27 cellular contexts compared by ENCODE assay signal in genomic region chr16:75206749-75207451, GRCh38. TPM values are rescaled to one million over a fixed set of nuclear protein-coding genes. Genes with fewer than 3 reads are reported as not detected.
A peak's percentile ranks its signal among the peaks of the same experiment; 100 is the strongest.
DNase-seq lines count a peak whose midpoint lies in the region; ATAC-seq and TF ChIP-seq lines count a peak whose summit lies in the region.
"Had no signal": no experiment of that assay in that cellular context is flagged by ENCODE, and none has a peak within 500 bp of the region (broad histone marks: within the 10 kb centered on the region; RNA-seq: fewer than 3 reads in every experiment).

Gene CTRB2 (minus strand): TSS chr16:75207161. CDS start chr16:75207141, 20 bp downstream.

- no peak within 1 kb of the TSS for H3K9ac ChIP-seq in trophoblast cell (ENCODE audit: low read length)

- H2BK5ac ChIP-seq in trophoblast cell (ENCODE audit: low read depth, low read length, poor library complexity) = no peak within 1 kb of the TSS

- no peak within 1 kb of the TSS for H3K18ac ChIP-seq in trophoblast cell (ENCODE audit: low read length)

- H3K4me2 ChIP-seq in trophoblast cell (ENCODE audit: low read length) = no peak within 1 kb of the TSS
- H3K4me2 ChIP-seq: PC-9 had no signal

- H4K91ac ChIP-seq in trophoblast cell (ENCODE audit: low read depth, low read length) = no peak within 1 kb of the TSS

- H4K12ac ChIP-seq in trophoblast cell (ENCODE audit: low read depth, low read length) = peak within 1 kb of the TSS; percentile 66

- H3K27me3 ChIP-seq in trophoblast cell (ENCODE audit: insufficient read depth, low read length) (no peaks in the 10 kb centered on the region), stomach (peaks cover 0 to 9% (median 0%) of the 10 kb centered on the region in 3 donors)
- H3K27me3 ChIP-seq: heart left ventricle had no signal

- H3K4me3 ChIP-seq in trophoblast cell (ENCODE audit: low read depth, low read length) = no peak within 1 kb of the TSS
- no peak within 1 kb of the TSS for H3K4me3 ChIP-seq in stomach
- H3K4me3 ChIP-seq: heart left ventricle, PC-9 had no signal

- H2AK5ac ChIP-seq in trophoblast cell (ENCODE audit: low read length) = peak within 1 kb of the TSS; percentile 55

- H3K4me1 ChIP-seq in trophoblast cell (ENCODE audit: control insufficient read depth in 1 of 2, insufficient read depth in 2 of 2, low read length in 2 of 2) (no peaks in the 10 kb centered on the region), stomach (no peaks in the 10 kb centered on the region)
- H3K4me1 ChIP-seq: heart left ventricle had no signal

- H3K14ac ChIP-seq in trophoblast cell (ENCODE audit: low read length) = no peak within 1 kb of the TSS

- H2BK12ac ChIP-seq in trophoblast cell (ENCODE audit: low read length) = no peak within 1 kb of the TSS

- TF ChIP-seq CTCF in stomach (IDR thresholded peaks at IDR 0.05) = no peak

- H3K23ac ChIP-seq in trophoblast cell (ENCODE audit: low read length) = no peak within 1 kb of the TSS

- TF ChIP-seq EP300 in stomach (IDR thresholded peaks at IDR 0.05) = no peak

- no peaks in the 10 kb centered on the region for H3K79me2 ChIP-seq in trophoblast cell (ENCODE audit: control insufficient read depth, insufficient read depth, low read length, poor library complexity)

- peak; percentile 4 for DNase-seq in iPS-NIHi11 (ENCODE audit: low spot score)
- DNase-seq in trophoblast cell = no peak
- DNase-seq in activated CD4-positive, CD25-positive, alpha-beta regulatory T cell (lab: John Stamatoyannopoulos, UW) = no peak
- DNase-seq in NCI-H2107 (lab: John Stamatoyannopoulos, UW) = no peak
- no peak for DNase-seq in stomach
- DNase-seq: activated CD4-positive, alpha-beta T cell treated with anti-CD3 and anti-CD28 coated beads, Interleukin-2, amount 50 U/mL, for 1 hour; activated gamma-delta T cell treated with Interleukin-2 at 50 U/mL for 16 hours; anterior cingulate cortex; CD4-positive, alpha-beta T cell; DMS153; effector memory CD8-positive, alpha-beta T cell; mesenchymal stem cell; NCI-H1436; NCI-H2171 treated with DMSO at 0.1 percent for 48 hours; NCI-H748 treated with DMSO at 0.1 percent for 48 hours; PC-9; retina; stimulated activated naive CD4-positive, alpha-beta T cell had no signal

- no peak within 1 kb of the TSS for H3K4ac ChIP-seq in trophoblast cell (ENCODE audit: low read depth, low read length)

- no peak within 1 kb of the TSS for H3K27ac ChIP-seq in trophoblast cell (ENCODE audit: low read depth, low read length)
- no peak within 1 kb of the TSS for H3K27ac ChIP-seq in stomach
- H3K27ac ChIP-seq: heart left ventricle, PC-9 had no signal

- H2AFZ ChIP-seq in trophoblast cell (ENCODE audit: insufficient read depth, low read length, poor library complexity) = no peak within 1 kb of the TSS
- H2AFZ ChIP-seq: PC-9 had no signal

- ATAC-seq in GM18511 (IDR thresholded peaks at IDR 0.05; ENCODE audit: unreplicated experiment) (peak; percentile 72), HG02884 (IDR thresholded peaks at IDR 0.05; ENCODE audit: unreplicated experiment) (peak; percentile 56), GM19395 (IDR thresholded peaks at IDR 0.05; ENCODE audit: unreplicated experiment) (no peak)
- ATAC-seq: effector memory CD8-positive, alpha-beta T cell had no signal

- H3K9me3 ChIP-seq in trophoblast cell (ENCODE audit: insufficient read depth, low read depth, low read length) (no peaks in the 10 kb centered on the region), stomach (no peaks in the 10 kb centered on the region)
- H3K9me3 ChIP-seq: heart left ventricle had no signal

- no peak within 1 kb of the TSS for H2BK120ac ChIP-seq in trophoblast cell (ENCODE audit: insufficient read depth, low read length, poor library complexity)

- H3K36me3 ChIP-seq in trophoblast cell (ENCODE audit: control insufficient read depth in 1 of 2, insufficient read depth in 2 of 2, low read length in 2 of 2) (no peaks in the 10 kb centered on the region), stomach (no peaks in the 10 kb centered on the region)
- H3K36me3 ChIP-seq: heart left ventricle had no signal

- no peak within 1 kb of the TSS for H4K8ac ChIP-seq in trophoblast cell (ENCODE audit: low read depth, low read length)

- WGBS in trophoblast cell (ENCODE audit: extremely low coverage, insufficient coverage, insufficient read length) = no CpG with 5 or more reads among the region's 24 CpGs
- 82 to 90% (median 85%) methylated on average over 22 to 24 of the region's 24 CpGs for WGBS in stomach, 5 donors

- peaks cover 4% of the 10 kb centered on the region for H3K79me1 ChIP-seq in trophoblast cell (ENCODE audit: low read length)

- no peak for TF ChIP-seq POLR2A in stomach (IDR thresholded peaks at IDR 0.05)

- intact Hi-C loops in stomach (cut with DNase I; ENCODE audit: low total_unique reads) = loop anchor here (10.0 kb wide), 1 partner anchor 188 kb away; no protein-coding TSS in a partner anchor

RNA-seq across cellular contexts. Expression of gene CTRB2, which starts in this region (rescaled TPM):
- 0.37 and 0.41 TPM in 2 replicates for polyA plus RNA-seq in trophoblast cell (2013)
- not detected for total RNA-seq in stomach
- polyA plus RNA-seq in stomach = 10 to 100 TPM in 1 of 3 donors, 1 to 10 TPM in 2; 2.7 to 26.6 (median 4.0) TPM
- total RNA-seq: CD4-positive, alpha-beta T cell; cerebellum; fibroblast of lung; HT1080; PC-9; urinary bladder had no signal
- polyA plus RNA-seq: fibroblast of lung, neural cell had no signal
